ENCODE assay signal across 16 cellular contexts in the genomic region with DNA sequence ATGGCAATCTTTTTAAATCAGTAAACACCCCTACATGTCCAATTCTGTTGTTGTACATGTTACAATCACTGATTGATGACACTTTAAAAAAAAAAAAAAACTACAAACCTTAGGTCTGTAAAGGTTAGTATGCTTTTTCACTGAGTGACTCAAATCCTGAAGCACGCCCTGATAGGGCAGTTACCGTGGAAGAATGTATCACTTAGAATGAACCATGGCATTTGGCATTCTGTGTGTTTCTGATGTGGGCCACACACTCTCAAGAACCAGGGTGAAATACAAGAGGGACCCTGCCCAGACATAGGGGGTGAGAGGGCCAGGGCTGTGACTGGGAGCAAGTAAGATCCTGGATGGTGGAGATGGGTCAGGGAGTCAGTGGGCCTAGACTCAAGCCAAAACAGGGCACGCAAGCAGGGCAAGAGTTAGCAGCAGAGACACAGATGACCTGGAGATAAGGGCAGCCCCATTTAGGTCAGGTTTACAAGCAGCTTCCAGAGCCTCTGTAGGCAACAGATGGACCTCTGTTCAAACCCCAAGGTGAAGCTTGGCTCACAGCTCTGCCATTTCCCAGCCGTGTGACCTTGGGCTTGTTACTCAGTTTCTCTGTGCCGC. TPM values are rescaled to one million over a fixed set of nuclear protein-coding genes. Genes with fewer than 3 reads are reported as not detected.
A peak's percentile ranks its signal among the peaks of the same experiment; 100 is the strongest.
DNase-seq lines count a peak whose midpoint lies in the region; ATAC-seq and TF ChIP-seq lines count a peak whose summit lies in the region.
"Had no signal": no experiment of that assay in that cellular context is flagged by ENCODE, and none has a peak within 500 bp of the region (broad histone marks: within the 10 kb centered on the region; RNA-seq: fewer than 3 reads in every experiment).

No MANE protein-coding gene starts in this region.

- H3K9me3 Mint-ChIP-seq in activated T-cell treated with anti-CD3 and anti-CD28 coated beads, Interleukin-2, amount 50 U/mL, for 4 hours = no peaks in the 10 kb centered on the region
- H3K9me3 Mint-ChIP-seq in activated CD4-positive, alpha-beta memory T cell treated with anti-CD3 and anti-CD28 coated beads, Interleukin-2, amount 10 ng/mL, durations not matched to agents 7 days and 5 days = no peaks in the 10 kb centered on the region
- peaks cover 24% of the 10 kb centered on the region for H3K9me3 Mint-ChIP-seq in glutamatergic neuron (ENCODE audit: unreplicated experiment)
- no peaks in the 10 kb centered on the region for H3K9me3 Mint-ChIP-seq in stimulated activated naive CD8-positive, alpha-beta T cell treated with anti-CD3 and anti-CD28 coated beads, Interleukin-15, amount 100 ng/mL, for 72 hours

- H3K27me3 Mint-ChIP-seq in activated T-cell treated with anti-CD3 and anti-CD28 coated beads, Interleukin-2, amount 50 U/mL, for 4 hours (ENCODE audit: low read depth) = no peaks in the 10 kb centered on the region
- H3K27me3 Mint-ChIP-seq in activated CD4-positive, alpha-beta memory T cell treated with anti-CD3 and anti-CD28 coated beads, Interleukin-2, amount 10 ng/mL, durations not matched to agents 7 days and 5 days = no peaks in the 10 kb centered on the region
- peaks cover 10% of the 10 kb centered on the region for H3K27me3 Mint-ChIP-seq in glutamatergic neuron (ENCODE audit: unreplicated experiment)
- H3K27me3 Mint-ChIP-seq in stimulated activated naive CD8-positive, alpha-beta T cell treated with anti-CD3 and anti-CD28 coated beads, Interleukin-15, amount 100 ng/mL, for 72 hours = peaks cover 7% of the 10 kb centered on the region

- H3K4me1 Mint-ChIP-seq in activated T-cell treated with anti-CD3 and anti-CD28 coated beads, Interleukin-2, amount 50 U/mL, for 4 hours (ENCODE audit: low read depth) = peaks cover 62% of the 10 kb centered on the region
- H3K4me1 Mint-ChIP-seq in activated CD4-positive, alpha-beta memory T cell treated with anti-CD3 and anti-CD28 coated beads, Interleukin-2, amount 10 ng/mL, durations not matched to agents 7 days and 5 days = peaks cover 54% of the 10 kb centered on the region
- peaks cover 35% of the 10 kb centered on the region for H3K4me1 Mint-ChIP-seq in glutamatergic neuron (ENCODE audit: low read depth, unreplicated experiment)
- H3K4me1 Mint-ChIP-seq in stimulated activated naive CD8-positive, alpha-beta T cell treated with anti-CD3 and anti-CD28 coated beads, Interleukin-15, amount 100 ng/mL, for 72 hours = peaks cover 78% of the 10 kb centered on the region

- peak; percentile 32 to 33 for ATAC-seq in activated T-cell treated with anti-CD3 and anti-CD28 coated beads, Interleukin-2, amount 50 U/mL, for 4 hours
- no peak for ATAC-seq in stimulated activated naive CD8-positive, alpha-beta T cell treated with anti-CD3 and anti-CD28 coated beads, Interleukin-15, amount 100 ng/mL, for 72 hours
- no peak for ATAC-seq in GM19463 (IDR thresholded peaks at IDR 0.05; ENCODE audit: unreplicated experiment)

- CTCF ChIA-PET in activated CD4-positive, alpha-beta memory T cell treated with anti-CD3 and anti-CD28 coated beads, Interleukin-2, amount 10 ng/mL, durations not matched to agents 7 days and 5 days (lab: Charles Lee) = no interaction called here

- POLR2A ChIA-PET in activated CD4-positive, alpha-beta memory T cell treated with anti-CD3 and anti-CD28 coated beads, Interleukin-2, amount 10 ng/mL, durations not matched to agents 7 days and 5 days (lab: Charles Lee) = interaction anchor here (2.0 to 3.2 kb wide), 2 partner anchors 43 to 86 kb away, joined by 10 to 42 read pairs; a partner anchor contains a TSS

- no peaks in the 10 kb centered on the region for H3K36me3 Mint-ChIP-seq in activated T-cell treated with anti-CD3 and anti-CD28 coated beads, Interleukin-2, amount 50 U/mL, for 4 hours (ENCODE audit: insufficient read depth)
- H3K36me3 Mint-ChIP-seq in activated CD4-positive, alpha-beta memory T cell treated with anti-CD3 and anti-CD28 coated beads, Interleukin-2, amount 10 ng/mL, durations not matched to agents 7 days and 5 days (ENCODE audit: low read depth) = no peaks in the 10 kb centered on the region
- no peaks in the 10 kb centered on the region for H3K36me3 Mint-ChIP-seq in glutamatergic neuron (ENCODE audit: unreplicated experiment)

- no peak for TF ChIP-seq CTCF in glutamatergic neuron (IDR thresholded peaks at IDR 0.05; ENCODE audit: partially characterized antibody, unreplicated experiment)

- peak overlapping the region; percentile 99 for H3K27ac Mint-ChIP-seq in activated CD4-positive, alpha-beta memory T cell treated with anti-CD3 and anti-CD28 coated beads, Interleukin-2, amount 10 ng/mL, durations not matched to agents 7 days and 5 days
- H3K27ac Mint-ChIP-seq in glutamatergic neuron (ENCODE audit: unreplicated experiment) = peak overlapping the region; percentile 73
- peak overlapping the region; percentile 93 to 96 for H3K27ac Mint-ChIP-seq in stimulated activated naive CD8-positive, alpha-beta T cell treated with anti-CD3 and anti-CD28 coated beads, Interleukin-15, amount 100 ng/mL, for 72 hours

- DNase-seq in activated T-cell treated with anti-CD3 and anti-CD28 coated beads, Interleukin-2, amount 50 U/mL, for 4 hours = no peak
- DNase-seq in activated T-cell treated with anti-CD3 and anti-CD28 coated beads for 4 hours (no peak), glutamatergic neuron (no peak), HPDE6-E6E7 (ENCODE audit: extremely low spot score) (no peak)
- DNase-seq in activated CD4-positive, alpha-beta memory T cell treated with anti-CD3 and anti-CD28 coated beads, Interleukin-2, amount 10 ng/mL, durations not matched to agents 7 days and 5 days = no peak
- peak in 1 of 2 donors; percentile 38 for DNase-seq in stimulated activated naive CD8-positive, alpha-beta T cell treated with anti-CD3 and anti-CD28 coated beads, Interleukin-15, amount 100 ng/mL, for 72 hours
- DNase-seq in stimulated activated CD4-positive, alpha-beta T cell treated with anti-CD3 and anti-CD28 coated beads, Interleukin-12 subunit alpha, Interleukin-12 subunit beta, amount 100 ng/mL, for 4 hours = no peak
- DNase-seq: effector CD8-positive, alpha-beta T cell; NCI-H1436 treated with DMSO at 0.1 percent for 48 hours; NCI-H524 treated with DMSO at 0.1 percent for 48 hours; nucleus accumbens; RPMI8226; stimulated activated CD4-positive, alpha-beta T cell treated with anti-CD3 and anti-CD28 coated beads, Interleukin-15, amount 100 ng/mL, for 24 hours; upper lobe of right lung had no signal

- no peak overlapping the region for H3K4me3 Mint-ChIP-seq in activated T-cell treated with anti-CD3 and anti-CD28 coated beads, Interleukin-2, amount 50 U/mL, for 4 hours
- H3K4me3 Mint-ChIP-seq in activated CD4-positive, alpha-beta memory T cell treated with anti-CD3 and anti-CD28 coated beads, Interleukin-2, amount 10 ng/mL, durations not matched to agents 7 days and 5 days = no peak overlapping the region
- peak overlapping the region; percentile 35 for H3K4me3 Mint-ChIP-seq in glutamatergic neuron (ENCODE audit: unreplicated experiment)
- H3K4me3 Mint-ChIP-seq in stimulated activated naive CD8-positive, alpha-beta T cell treated with anti-CD3 and anti-CD28 coated beads, Interleukin-15, amount 100 ng/mL, for 72 hours = peak overlapping the region; percentile 49 to 78

RNA-seq across cellular contexts. Expression of a gene that starts 47.6 kb away (rescaled TPM):
- total RNA-seq in activated T-cell treated with anti-CD3 and anti-CD28 coated beads, Interleukin-2, amount 50 U/mL, for 4 hours = not detected
- not detected for total RNA-seq in activated CD4-positive, alpha-beta memory T cell treated with anti-CD3 and anti-CD28 coated beads, Interleukin-2, amount 10 ng/mL, durations not matched to agents 7 days and 5 days
- not detected for total RNA-seq in glutamatergic neuron (ENCODE audit: unreplicated experiment)
- total RNA-seq: fibroblast of villous mesenchyme, upper lobe of right lung had no signal

Comparison
In these comparisons a context has a peak if more than half of its experiments do, and no peak if none do; other contexts are left out.
1. ATAC-seq: peak in activated T-cell treated with anti-CD3 and anti-CD28 coated beads, Interleukin-2, amount 50 U/mL, for 4 hours (2 of 2); none in stimulated activated naive CD8-positive, alpha-beta T cell treated with anti-CD3 and anti-CD28 coated beads, Interleukin-15, amount 100 ng/mL, for 72 hours (single experiment) and GM19463 (single experiment).
2. H3K4me3 Mint-ChIP-seq: peak in glutamatergic neuron (single experiment) and stimulated activated naive CD8-positive, alpha-beta T cell treated with anti-CD3 and anti-CD28 coated beads, Interleukin-15, amount 100 ng/mL, for 72 hours (2 of 2); none in activated T-cell treated with anti-CD3 and anti-CD28 coated beads, Interleukin-2, amount 50 U/mL, for 4 hours (single experiment) and activated CD4-positive, alpha-beta memory T cell treated with anti-CD3 and anti-CD28 coated beads, Interleukin-2, amount 10 ng/mL, durations not matched to agents 7 days and 5 days (single experiment).
3. Peak in every context shown above with its lines, with median percentiles within 50 percentile points of each other: H3K27ac Mint-ChIP-seq.